In genomic region chr21:42146821-42147220, GRCh38 we compare ENCODE assay signal across 18 cellular contexts.
"Had no signal": no experiment of that assay in that cellular context is flagged by ENCODE, and none has a peak within 500 bp of the region (broad histone marks: within the 10 kb centered on the region; RNA-seq: fewer than 3 reads in every experiment).

No MANE protein-coding gene starts in this region.

- H3K36me3 Mint-ChIP-seq: naive B cell had no signal

- H3K27ac ChIP-seq: epithelial cell of prostate, gastrocnemius medialis, psoas muscle, right lobe of liver had no signal

- DNase-seq: activated CD4-positive, alpha-beta T cell treated with anti-CD3 and anti-CD28 coated beads for 48 hours; activated CD8-positive, alpha-beta T cell treated with anti-CD3 and anti-CD28 coated beads, Interleukin-2, amount 10 ng/mL, durations not matched to agents 7 days and 5 days; activated gamma-delta T cell treated with Interleukin-2 at 50 U/mL for 16 hours; activated naive CD8-positive, alpha-beta T cell treated with anti-CD3 and anti-CD28 coated beads, Interleukin-2, amount 50 U/mL, for 24 hours; effector memory CD8-positive, alpha-beta T cell; gastrocnemius medialis; midbrain; naive B cell; nucleus accumbens; stimulated activated CD4-positive, alpha-beta T cell treated with anti-CD3 and anti-CD28 coated beads, Interleukin-12 subunit alpha, Interleukin-12 subunit beta, amount 100 ng/mL, for 4 hours; stimulated activated naive CD4-positive, alpha-beta T cell treated with Interleukin-2 at 50 U/mL for 16 hours had no signal

- H3K4me3 ChIP-seq: gastrocnemius medialis, psoas muscle, right lobe of liver had no signal

- FAIRE-seq: astrocyte, colon, keratinocyte, urothelium cell line had no signal

- H3K4me3 Mint-ChIP-seq: activated CD8-positive, alpha-beta T cell treated with anti-CD3 and anti-CD28 coated beads, Interleukin-2, amount 10 ng/mL, durations not matched to agents 7 days and 5 days; activated naive CD8-positive, alpha-beta T cell treated with anti-CD3 and anti-CD28 coated beads, Interleukin-2, amount 50 U/mL, for 24 hours; effector memory CD8-positive, alpha-beta T cell; naive B cell had no signal

- H3K9me3 ChIP-seq: gastrocnemius medialis, psoas muscle, right lobe of liver had no signal

- H3K27me3 Mint-ChIP-seq: activated naive CD8-positive, alpha-beta T cell treated with anti-CD3 and anti-CD28 coated beads, Interleukin-2, amount 50 U/mL, for 24 hours had no signal

- H3K27ac Mint-ChIP-seq: activated CD8-positive, alpha-beta T cell treated with anti-CD3 and anti-CD28 coated beads, Interleukin-2, amount 10 ng/mL, durations not matched to agents 7 days and 5 days; activated naive CD8-positive, alpha-beta T cell treated with anti-CD3 and anti-CD28 coated beads, Interleukin-2, amount 50 U/mL, for 24 hours had no signal

- H3K27me3 ChIP-seq: gastrocnemius medialis, right lobe of liver had no signal

- H3K4me1 ChIP-seq: gastrocnemius medialis, psoas muscle, right lobe of liver had no signal

- H3K36me3 ChIP-seq: gastrocnemius medialis, right lobe of liver had no signal

- ATAC-seq: activated CD8-positive, alpha-beta T cell treated with anti-CD3 and anti-CD28 coated beads, Interleukin-2, amount 10 ng/mL, durations not matched to agents 7 days and 5 days; activated naive CD8-positive, alpha-beta T cell treated with anti-CD3 and anti-CD28 coated beads, Interleukin-2, amount 50 U/mL, for 24 hours; effector memory CD8-positive, alpha-beta T cell; gastrocnemius medialis; psoas muscle; right lobe of liver had no signal

- H3K9me3 Mint-ChIP-seq: activated naive CD8-positive, alpha-beta T cell treated with anti-CD3 and anti-CD28 coated beads, Interleukin-2, amount 50 U/mL, for 24 hours; effector memory CD8-positive, alpha-beta T cell; naive B cell had no signal
